ENCODE assay signal across 8 cellular contexts in genomic region chr11:308037-308708, GRCh38. TPM values are rescaled to one million over a fixed set of nuclear protein-coding genes. Genes with fewer than 3 reads are reported as not detected.
DNase-seq lines count a peak whose midpoint lies in the region; ATAC-seq and TF ChIP-seq lines count a peak whose summit lies in the region.
"Not testable (repeated sequence)": the region's sequence is repeated elsewhere in the genome, so short reads cannot be mapped to it uniquely, and the experiment has no call there.

No MANE protein-coding gene starts in this region.

- peak overlapping the region; percentile 36 for H3K9ac ChIP-seq in NT2/D1 (ENCODE audit: insufficient read length, low read depth)

- WGBS in stomach, 5 donors, result 2 to 9% (median 4%) methylated on average over 6 to 20 of the region's 20 CpGs

- not testable (repeated sequence) for TF ChIP-seq EP300 in stomach (IDR thresholded peaks at IDR 0.05)

- H3K9me3 ChIP-seq in NT2/D1 (ENCODE audit: insufficient read depth, low read length); stomach: not testable (repeated sequence)

- TF ChIP-seq POLR2A in stomach (IDR thresholded peaks at IDR 0.05), result not testable (repeated sequence)

- TF ChIP-seq CTCF in HFFc6 (IDR thresholded peaks at IDR 0.05) (peak; percentile 15; the same call in 1 of the 2 replicates), stomach (IDR thresholded peaks at IDR 0.05) (peak in 1 of 7 experiments; percentile 15)
- TF ChIP-seq CTCF in natural killer cell (IDR thresholded peaks at IDR 0.05), result not testable (repeated sequence)

- H3K4me3 Mint-ChIP-seq in HFFc6 (peak overlapping the region; percentile 91), natural killer cell (peak overlapping the region; percentile 95)

- not testable (repeated sequence) for H3K36me3 Mint-ChIP-seq in HFFc6 (ENCODE audit: low read depth); natural killer cell

- H3K27ac ChIP-seq in stomach, result peak overlapping the region; percentile 73 to 93 (median 80)

- intact Hi-C loops in left ventricle myocardium superior (cut with micrococcal nuclease); stomach (cut with DNase I; ENCODE audit: low total_unique reads): not testable (repeated sequence)
- intact Hi-C loops in natural killer cell (cut with micrococcal nuclease), result loop anchor here (5.0 kb wide), 2 partner anchors 49 to 56 kb away; no protein-coding TSS in a partner anchor

- peak; percentile 45 for DNase-seq in COLO829 (ENCODE audit: low spot score)
- DNase-seq in HFFc6, result peak; percentile 77
- peak; percentile 63 for DNase-seq in NT2/D1 (ENCODE audit: low read depth, low spot score)
- peak; percentile 65 to 72 for DNase-seq in activated CD4-positive, alpha-beta T cell treated with anti-CD3 and anti-CD28 coated beads, Interleukin-2, amount 50 U/mL, for 48 hours
- DNase-seq in central memory CD4-positive, alpha-beta T cell, result peak; percentile 63
- DNase-seq in left ventricle myocardium superior, result peak; percentile 78
- DNase-seq in natural killer cell, result not testable (repeated sequence)
- DNase-seq in stomach, result peak; percentile 61

- H3K4me1 ChIP-seq in NT2/D1 (ENCODE audit: insufficient read depth, insufficient read length) (peaks cover 25% of the 10 kb centered on the region), stomach (peaks cover 16 to 64% (median 36%) of the 10 kb centered on the region in 4 donors)

- H3K4me1 Mint-ChIP-seq in HFFc6 (ENCODE audit: low read depth) (peaks cover 37% of the 10 kb centered on the region), natural killer cell (peaks cover 60 to 61% of the 10 kb centered on the region in 2 donors)

- H3K9me3 Mint-ChIP-seq in HFFc6, natural killer cell: not testable (repeated sequence)

- H3K27me3 ChIP-seq in NT2/D1 (ENCODE audit: insufficient read depth, insufficient read length); stomach: not testable (repeated sequence)

- peak overlapping the region; percentile 9 for H3K4me3 ChIP-seq in NT2/D1 (ENCODE audit: insufficient read length, low read depth)
- H3K4me3 ChIP-seq in stomach, result peak overlapping the region; percentile 36 to 56 (median 52)

- H3K27ac Mint-ChIP-seq in HFFc6, result peak overlapping the region; percentile 93
- H3K27ac Mint-ChIP-seq in natural killer cell, result peak overlapping the region; percentile 93 to 98

- ATAC-seq in left ventricle myocardium superior (peak; percentile 66), natural killer cell (peak; percentile 39 to 77 (median 51))

- not testable (repeated sequence) for H3K27me3 Mint-ChIP-seq in HFFc6 (ENCODE audit: insufficient read depth); natural killer cell (ENCODE audit: low read depth in 2 of 2)

- H3K36me3 ChIP-seq in NT2/D1 (ENCODE audit: insufficient read depth, insufficient read length, low read length); stomach: not testable (repeated sequence)

RNA-seq across cellular contexts. Expression of gene IFITM2, which starts 0.6 kb away (rescaled TPM):
- total RNA-seq in HFFc6 (2021; fragmentation: NEBNext Ultra II Directional; extraction: Animal tissue kit (Norgen Biotek cat#: 25700)), result 100 to 1,000 TPM; 257 to 325 (median 291) TPM
- 200 TPM for total RNA-seq in left ventricle myocardium superior
- 1,000 to 10,000 TPM; 1,080 to 1,421 (median 1,273) TPM for total RNA-seq in natural killer cell
- 10 to 100 TPM in 4 of 5 donors, 1 to 10 TPM in 1; 8.8 to 61.7 (median 12.9) TPM for total RNA-seq in stomach
- polyA plus RNA-seq in stomach, result 100 to 1,000 TPM; 276 to 394 (median 344) TPM

RNA-seq across cellular contexts. Expression of gene IFITM1, which starts 5.7 kb away (rescaled TPM):
- total RNA-seq in HFFc6 (2021; fragmentation: NEBNext Ultra II Directional; extraction: Animal tissue kit (Norgen Biotek cat#: 25700)), result 10 to 100 TPM; 23.5 to 36.1 (median 30.0) TPM
- 101 TPM for total RNA-seq in left ventricle myocardium superior
- 100 to 1,000 TPM; 540 to 809 (median 710) TPM for total RNA-seq in natural killer cell
- total RNA-seq in stomach, result 10 to 100 TPM in 4 of 5 donors, 1 to 10 TPM in 1; 7.0 to 59.8 (median 17.3) TPM
- 100 to 1,000 TPM in 2 of 3 donors, 10 to 100 TPM in 1; 79.9 to 224 (median 119) TPM for polyA plus RNA-seq in stomach

RNA-seq across cellular contexts. Expression of gene IFITM5, which starts 8.8 kb away (rescaled TPM):
- total RNA-seq in HFFc6 (2021; fragmentation: NEBNext Ultra II Directional; extraction: Animal tissue kit (Norgen Biotek cat#: 25700)), result not detected
- total RNA-seq in left ventricle myocardium superior (not detected), natural killer cell (not detected), stomach (under 1 TPM in 1 of 5 donors, not detected in 4; 0.73 TPM)
- not detected for polyA plus RNA-seq in stomach

RNA-seq across cellular contexts. Expression of gene IFITM3, which starts 12.5 kb away (rescaled TPM):
- total RNA-seq in HFFc6 (2021; fragmentation: NEBNext Ultra II Directional; extraction: Animal tissue kit (Norgen Biotek cat#: 25700)), result 100 to 1,000 TPM; 399 to 531 (median 452) TPM
- total RNA-seq in left ventricle myocardium superior (259 TPM), natural killer cell (100 to 1,000 TPM in 1 of 3 donors, 10 to 100 TPM in 2; 64.0 to 165 (median 93.6) TPM), stomach (100 to 1,000 TPM in 3 of 5 donors, 10 to 100 TPM in 2; 11.9 to 271 (median 127) TPM)
- 1,000 to 10,000 TPM in 1 of 3 donors, 100 to 1,000 TPM in 2; 538 to 1,128 (median 677) TPM for polyA plus RNA-seq in stomach

RNA-seq across cellular contexts. Expression of gene PGGHG, which starts 19.2 kb away (rescaled TPM):
- total RNA-seq in HFFc6 (2021; fragmentation: NEBNext Ultra II Directional; extraction: Animal tissue kit (Norgen Biotek cat#: 25700)), result 10 to 100 TPM in 4 of 6 experiments, 1 to 10 TPM in 2; 9.7 to 12.2 (median 11.4) TPM
- 7.2 TPM for total RNA-seq in left ventricle myocardium superior
- total RNA-seq in natural killer cell, result 100 to 1,000 TPM; 130 to 237 (median 153) TPM
- total RNA-seq in stomach, result 10 to 100 TPM in 4 of 5 donors, 1 to 10 TPM in 1; 3.5 to 34.8 (median 11.9) TPM
- 10 to 100 TPM; 14.4 to 44.0 (median 20.7) TPM for polyA plus RNA-seq in stomach
